In the genomic region with DNA sequence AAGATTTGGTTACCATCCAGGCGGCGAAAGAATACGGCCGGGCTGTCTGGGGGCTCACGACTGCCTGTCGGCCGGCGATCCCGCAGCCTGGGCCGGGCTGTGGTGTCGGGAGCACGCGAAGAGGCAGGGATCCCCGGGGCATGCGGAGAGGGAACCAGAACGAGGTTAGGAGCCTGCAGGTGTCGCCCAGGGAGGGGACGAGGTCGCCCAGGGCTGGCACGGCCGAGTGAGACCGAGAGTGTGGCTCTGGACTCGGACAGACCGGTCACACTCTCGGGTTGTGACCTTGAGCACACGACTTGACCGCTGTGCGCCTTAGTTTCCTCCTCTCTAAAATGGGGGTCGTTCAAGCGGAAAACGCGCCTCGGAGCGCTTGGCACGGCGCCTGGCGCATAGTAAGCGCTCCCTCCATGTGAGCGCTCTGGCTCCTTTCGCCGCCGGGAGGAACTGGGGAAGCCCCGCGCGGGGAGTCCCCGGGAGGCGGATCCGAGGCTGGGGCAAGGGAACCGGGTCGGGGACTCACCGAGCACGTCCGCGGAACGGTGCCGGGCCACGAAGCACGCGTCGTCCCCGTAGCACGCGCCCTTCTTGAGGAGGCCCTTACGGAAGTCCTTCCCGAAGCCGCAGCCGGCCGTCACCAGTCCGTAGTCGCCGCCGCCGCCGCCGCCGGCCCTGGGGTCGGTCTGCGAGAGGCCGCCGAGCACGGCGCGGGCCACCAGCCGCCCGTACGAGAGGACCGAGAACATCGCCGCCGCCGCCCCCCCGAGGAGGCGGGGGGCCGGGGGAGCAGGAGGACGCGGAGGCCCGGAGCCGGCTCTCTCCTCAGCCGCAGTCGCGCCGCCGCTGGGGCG, we compare ENCODE assay signal across 8 cellular contexts. TPM values are rescaled to one million over a fixed set of nuclear protein-coding genes. Genes with fewer than 3 reads are reported as not detected.
DNase-seq lines count a peak whose midpoint lies in the region; ATAC-seq, FAIRE-seq and TF ChIP-seq lines count a peak whose summit lies in the region.

No MANE protein-coding gene starts in this region.

- H3K4me2 ChIP-seq in PC-9 = peak overlapping the region; percentile 88

- no peaks in the 10 kb centered on the region for H3K27me3 ChIP-seq in ACC112 (ENCODE audit: insufficient read depth, low read length)
- H3K27me3 ChIP-seq in PC-9 (ENCODE audit: insufficient read depth, low read depth) = no peaks in the 10 kb centered on the region

- peak overlapping the region; percentile 67 for H2AFZ ChIP-seq in ACC112 (ENCODE audit: low read length, unreplicated experiment)
- peak overlapping the region; percentile 71 for H2AFZ ChIP-seq in PC-9

- POLR2A ChIA-PET in PC-9 (lab: Charles Lee; ENCODE audit: unreplicated experiment) = interaction anchor here (0.6 kb wide), 1 partner anchor 51 kb away, joined by 3 read pairs; no protein-coding TSS in a partner anchor

- H3K4me1 ChIP-seq in ACC112 (ENCODE audit: control insufficient read depth, insufficient read depth, low read length, unreplicated experiment) (peaks cover 23% of the 10 kb centered on the region), PC-9 (replicated peaks; ENCODE audit: insufficient read depth) (peaks cover 76% of the 10 kb centered on the region)

- no peaks in the 10 kb centered on the region for H3K9me3 ChIP-seq in PC-9 (ENCODE audit: insufficient read depth, low read depth)

- BruUV-seq in PC-9 (replicated peaks; lab: Mats Ljungman, UMichigan) = no TSS peak

- H3K79me2 ChIP-seq in ACC112 (ENCODE audit: control insufficient read depth, insufficient read depth, low read length, unreplicated experiment) (peaks cover 53% of the 10 kb centered on the region), PC-9 (ENCODE audit: low read depth) (peaks cover 53% of the 10 kb centered on the region)

- H3K27ac ChIP-seq in ACC112 (ENCODE audit: low read depth, low read length) (peak overlapping the region; percentile 62; the same call in 1 of the 2 replicates), PC-9 (peak overlapping the region; percentile 58), substantia nigra (ENCODE audit: low read depth, low read length, poor library complexity, severe bottlenecking) (peak overlapping the region; percentile 76)

- TF ChIP-seq CTCF in PC-9 (conservative IDR thresholded peaks at IDR 0.05) = no peak

- no peaks in the 10 kb centered on the region for H3K9me2 ChIP-seq in PC-9 (ENCODE audit: insufficient read depth)

- H3K4me3 ChIP-seq in ACC112 (ENCODE audit: low read depth, low read length) = peak overlapping the region; percentile 89
- peak overlapping the region; percentile 85 for H3K4me3 ChIP-seq in PC-9

- intact Hi-C loops in PC-9 (cut with micrococcal nuclease; ENCODE audit: unreplicated experiment) = no loop called here

- no peak for DNase-seq in GM18507 (ENCODE audit: extremely low spot score, insufficient read length, low read depth)
- no peak for DNase-seq in PC-9
- peak; percentile 94 for DNase-seq in activated effector memory CD4-positive, alpha-beta T cell treated with anti-CD3 and anti-CD28 coated beads, Interleukin-2, amount 50 U/mL, for 16 hours
- DNase-seq in frontal cortex (ENCODE audit: low spot score in 2 of 2) = peak; percentile 53 to 68
- DNase-seq in nucleus accumbens (lab: John Stamatoyannopoulos, UW) = peak in 51 of 56 donors; percentile 17 to 83 (median 64)
- DNase-seq in substantia nigra (lab: John Stamatoyannopoulos, UW) = peak in 46 of 49 donors; percentile 21 to 87 (median 58)

- ATAC-seq in HG02973 (IDR thresholded peaks at IDR 0.05; ENCODE audit: unreplicated experiment) = peak; percentile 31

- CTCF ChIA-PET in PC-9 (lab: Charles Lee) = no interaction called here

- peaks cover 61% of the 10 kb centered on the region for H3F3A ChIP-seq in PC-9 (ENCODE audit: insufficient read depth, low read depth)

- H4K20me1 ChIP-seq in PC-9 (ENCODE audit: insufficient read depth) = peaks cover 27% of the 10 kb centered on the region

- peak; percentile 86 for FAIRE-seq in GM18507 (lab: Jason Lieb, UNC)
- FAIRE-seq in frontal cortex (lab: Jason Lieb, UNC) = no peak

- H3K36me3 ChIP-seq in ACC112 (ENCODE audit: insufficient read depth, low read length) = 0 out of 2 replicates have a peak, but pooled peaks cover 2% of the 10 kb centered on the region
- H3K36me3 ChIP-seq in PC-9 (ENCODE audit: low read depth) = no peaks in the 10 kb centered on the region

RNA-seq across cellular contexts. Expression of a gene that starts 0.6 kb away (rescaled TPM):
- total RNA-seq in PC-9 (2021) (16.0 and 18.3 TPM in 2 replicates), frontal cortex (8.2 TPM)

RNA-seq across cellular contexts. Expression of a gene that starts 31.4 kb away (rescaled TPM):
- 58.3 and 66.8 TPM in 2 replicates for total RNA-seq in PC-9 (2021)
- total RNA-seq in frontal cortex = 35.9 TPM

Comparison
In these comparisons a context has a peak if more than half of its experiments do, and no peak if none do; other contexts are left out.
1. DNase-seq: peak in activated effector memory CD4-positive, alpha-beta T cell treated with anti-CD3 and anti-CD28 coated beads, Interleukin-2, amount 50 U/mL, for 16 hours (single experiment), frontal cortex (2 of 2), nucleus accumbens (51 of 56) and substantia nigra (46 of 49); none in GM18507 (single experiment) and PC-9 (0 of 2).
2. Peak in every context shown above with its lines, with median percentiles within 50 percentile points of each other: H3K27ac ChIP-seq.